In the genomic region with DNA sequence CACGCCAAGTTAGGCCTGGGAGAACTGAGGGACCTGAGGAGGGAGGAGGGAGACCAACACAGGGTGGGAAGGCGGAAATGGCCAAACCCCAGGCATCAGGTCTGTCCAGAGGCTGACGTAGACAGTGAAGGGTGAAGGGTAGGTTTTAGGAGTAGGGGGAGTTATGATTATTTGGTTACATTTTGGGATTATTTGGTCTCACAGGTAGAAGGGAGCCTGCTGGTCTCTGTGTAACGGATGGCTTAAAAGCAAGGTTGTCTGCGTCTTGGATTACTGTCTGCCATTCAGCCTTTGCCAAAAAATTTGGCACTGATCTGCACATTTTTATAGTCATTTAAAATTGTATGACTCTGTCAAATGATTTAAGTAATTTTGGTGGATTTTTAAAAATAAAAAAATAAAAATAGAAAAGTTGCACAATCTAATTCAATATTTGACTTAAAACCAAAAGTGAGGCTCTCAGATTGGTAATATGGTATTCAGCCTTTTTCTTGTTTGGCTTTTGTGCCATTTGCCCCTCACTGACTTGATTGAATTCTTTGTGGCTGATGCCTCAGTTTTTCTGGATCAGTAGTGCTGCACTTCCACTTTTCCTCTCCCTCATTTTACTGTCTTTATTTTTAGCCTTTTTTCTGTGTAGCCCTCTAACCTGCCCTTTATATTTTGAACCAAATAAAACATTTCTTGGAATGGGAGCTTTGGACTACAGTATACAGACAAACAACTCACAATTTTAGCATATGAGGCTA, we compare ENCODE assay signal across 8 cellular contexts. TPM values are rescaled to one million over a fixed set of nuclear protein-coding genes. Genes with fewer than 3 reads are reported as not detected.
A peak's percentile ranks its signal among the peaks of the same experiment; 100 is the strongest.
DNase-seq lines count a peak whose midpoint lies in the region; ATAC-seq and TF ChIP-seq lines count a peak whose summit lies in the region.

No MANE protein-coding gene starts in this region.

- in situ Hi-C loops in brain microvascular endothelial cell (cut with HindIII; ENCODE audit: low pct_ligation_motif_present, low sequenced_read_pairs), result no loop called here

- H3K27ac ChIP-seq in brain microvascular endothelial cell (no peak overlapping the region), left lung (peak overlapping the region; percentile 85), testis (peak overlapping the region in 1 of 2 donors; percentile 47)

- TF ChIP-seq CTCF in brain microvascular endothelial cell (IDR thresholded peaks at IDR 0.05; ENCODE audit: low read depth, low read length, missing control alignments) (no peak), left lung (IDR thresholded peaks at IDR 0.05) (no peak), testis (IDR thresholded peaks at IDR 0.05) (no peak)

- peak; percentile 22 for DNase-seq in GM03348 (ENCODE audit: low spot score)
- peak; percentile 60 for DNase-seq in M059J (ENCODE audit: low read depth)
- no peak for DNase-seq in brain microvascular endothelial cell
- DNase-seq in left lung, result no peak
- no peak for DNase-seq in testis
- no peak for DNase-seq in NCI-H128 (lab: John Stamatoyannopoulos, UW; ENCODE audit: unreplicated experiment)
- no peak for DNase-seq in HPDE6-E6E7 (ENCODE audit: extremely low spot score)

- H3K4me1 ChIP-seq in left lung (peaks cover 4 to 34% of the 10 kb centered on the region in 2 donors), testis (peaks cover 11% of the 10 kb centered on the region)

- no peak for TF ChIP-seq POLR2A in testis (IDR thresholded peaks at IDR 0.05)

- H3K27me3 ChIP-seq in brain microvascular endothelial cell (replicated peaks), result no peaks in the 10 kb centered on the region
- no peaks in the 10 kb centered on the region for H3K27me3 ChIP-seq in left lung
- no peaks in the 10 kb centered on the region for H3K27me3 ChIP-seq in testis

- ATAC-seq in GM21619 (IDR thresholded peaks at IDR 0.05; ENCODE audit: unreplicated experiment) (peak; percentile 49), left lung (peak; percentile 77)

- H3K4me3 ChIP-seq in brain microvascular endothelial cell (ENCODE audit: low read depth, low read length), result peak overlapping the region; percentile 46
- peak overlapping the region; percentile 45 to 54 for H3K4me3 ChIP-seq in left lung
- peak overlapping the region; percentile 40 to 60 for H3K4me3 ChIP-seq in testis

- 4 to 12% methylated on average over 5 of the region's 5 CpGs for WGBS in testis, 2 donors

- H3K9me3 ChIP-seq in left lung (no peaks in the 10 kb centered on the region), testis (no peaks in the 10 kb centered on the region)

- peaks cover 10% of the 10 kb centered on the region for H3K36me3 ChIP-seq in brain microvascular endothelial cell (replicated peaks)
- H3K36me3 ChIP-seq in left lung, result peaks cover 0 to 25% of the 10 kb centered on the region in 2 donors
- H3K36me3 ChIP-seq in testis (ENCODE audit: low read depth, missing control alignments), result no peaks in the 10 kb centered on the region

- intact Hi-C loops in left lung (cut with DNase I), result no loop called here
- intact Hi-C loops in testis (cut with DNase I; ENCODE audit: low total_unique reads), result no loop called here

RNA-seq across cellular contexts. Expression of a gene that starts 3.6 kb away (rescaled TPM):
- not detected in 2 replicates for total RNA-seq in M059J (2014; rRNA removed; shearing (Covaris generic))
- total RNA-seq in left lung, result 1 to 10 TPM in 1 of 2 donors, not detected in 1; 1.1 TPM
- 1 to 10 TPM in 1 of 2 donors, not detected in 1; 1.7 TPM for total RNA-seq in testis
- 1.9 TPM for polyA plus RNA-seq in testis (ENCODE audit: insufficient read depth, low read depth, low replicate concordance)

RNA-seq across cellular contexts. Expression of a gene that starts 8.6 kb away (rescaled TPM):
- total RNA-seq in M059J (2014; rRNA removed; shearing (Covaris generic)), result 17.5 and 22.4 TPM in 2 replicates
- 10 to 100 TPM; 26.9 to 30.3 TPM for total RNA-seq in left lung
- 10 to 100 TPM; 21.1 to 21.4 TPM for total RNA-seq in testis
- 23.9 TPM for polyA plus RNA-seq in testis (ENCODE audit: insufficient read depth, low read depth, low replicate concordance)

RNA-seq across cellular contexts. Expression of a gene that starts 8.7 kb away (rescaled TPM):
- total RNA-seq in M059J (2014; rRNA removed; shearing (Covaris generic)), result 19.6 and 22.2 TPM in 2 replicates
- total RNA-seq in left lung (10 to 100 TPM; 63.3 to 71.4 TPM), testis (10 to 100 TPM; 66.5 to 77.1 TPM)
- 51.3 TPM for polyA plus RNA-seq in testis (ENCODE audit: insufficient read depth, low read depth, low replicate concordance)

RNA-seq across cellular contexts. Expression of a gene that starts 25.2 kb away (rescaled TPM):
- total RNA-seq in M059J (2014; rRNA removed; shearing (Covaris generic)), result 133 and 168 TPM in 2 replicates
- total RNA-seq in left lung, result 10 to 100 TPM; 39.3 to 42.4 TPM
- 10 to 100 TPM; 51.2 to 63.1 TPM for total RNA-seq in testis
- polyA plus RNA-seq in testis (ENCODE audit: insufficient read depth, low read depth, low replicate concordance), result 85.0 TPM

RNA-seq across cellular contexts. Expression of a gene that starts 25.7 kb away (rescaled TPM):
- total RNA-seq in M059J (2014; rRNA removed; shearing (Covaris generic)), result 110 and 215 TPM in 2 replicates
- total RNA-seq in left lung (100 to 1,000 TPM; 314 to 471 TPM), testis (100 to 1,000 TPM; 134 to 201 TPM)
- 171 TPM for polyA plus RNA-seq in testis (ENCODE audit: insufficient read depth, low read depth, low replicate concordance)

Comparison
In these comparisons a context has a peak if more than half of its experiments do, and no peak if none do; other contexts are left out.
1. DNase-seq: peak in GM03348 (single experiment) and M059J (single experiment); none in brain microvascular endothelial cell (single experiment), left lung (0 of 2), testis (single experiment), NCI-H128 (single experiment) and HPDE6-E6E7 (single experiment).
2. Peak in every context shown above with its lines, with median percentiles within 50 percentile points of each other: H3K4me3 ChIP-seq.